10 cellular contexts compared by ENCODE assay signal in genomic region chr6:89679215-89680120, GRCh38.
"Had no signal": no experiment of that assay in that cellular context is flagged by ENCODE, and none has a peak within 500 bp of the region (broad histone marks: within the 10 kb centered on the region; RNA-seq: fewer than 3 reads in every experiment).

No MANE protein-coding gene starts in this region.

- H3K27me3 ChIP-seq: ascending aorta, breast epithelium, ovary, SJCRH30 had no signal

- H3K27ac ChIP-seq: ascending aorta, breast epithelium, ovary, SJCRH30 had no signal

- H3K27me3 Mint-ChIP-seq: activated CD8-positive, alpha-beta memory T cell treated with anti-CD3 and anti-CD28 coated beads, Interleukin-2, amount 10 ng/mL, durations not matched to agents 7 days and 5 days; stimulated activated memory B cell treated with anti-CD40 and anti-IgM and Interleukin-4, amounts not matched to agents 10 μg/mL and 1 μg/mL and 100 μg/mL, for 72 hours had no signal

- H3K4me3 ChIP-seq: ascending aorta, breast epithelium, ovary, SJCRH30 had no signal

- H3K4me1 Mint-ChIP-seq: stimulated activated memory B cell treated with anti-CD40 and anti-IgM and Interleukin-4, amounts not matched to agents 10 μg/mL and 1 μg/mL and 100 μg/mL, for 72 hours had no signal

- H3K4me3 Mint-ChIP-seq: activated CD8-positive, alpha-beta memory T cell treated with anti-CD3 and anti-CD28 coated beads, Interleukin-2, amount 10 ng/mL, durations not matched to agents 7 days and 5 days; stimulated activated memory B cell treated with anti-CD40 and anti-IgM and Interleukin-4, amounts not matched to agents 10 μg/mL and 1 μg/mL and 100 μg/mL, for 72 hours had no signal

- H3K9me3 Mint-ChIP-seq: stimulated activated memory B cell treated with anti-CD40 and anti-IgM and Interleukin-4, amounts not matched to agents 10 μg/mL and 1 μg/mL and 100 μg/mL, for 72 hours had no signal

- H3K4me1 ChIP-seq: ascending aorta, breast epithelium, SJCRH30 had no signal

- H3K9me3 ChIP-seq: ascending aorta, breast epithelium, ovary, SJCRH30 had no signal

- H3K27ac Mint-ChIP-seq: activated CD8-positive, alpha-beta memory T cell treated with anti-CD3 and anti-CD28 coated beads, Interleukin-2, amount 10 ng/mL, durations not matched to agents 7 days and 5 days; stimulated activated memory B cell treated with anti-CD40 and anti-IgM and Interleukin-4, amounts not matched to agents 10 μg/mL and 1 μg/mL and 100 μg/mL, for 72 hours had no signal

- DNase-seq: activated CD8-positive, alpha-beta memory T cell treated with anti-CD3 and anti-CD28 coated beads, Interleukin-2, amount 10 ng/mL, durations not matched to agents 7 days and 5 days; activated gamma-delta T cell; activated T-cell treated with anti-CD3 and anti-CD28 coated beads, Interleukin-2, amount 50 U/mL, for 1 hour; left colon; ovary had no signal

- H3K36me3 ChIP-seq: ovary had no signal

- ATAC-seq: activated CD4-positive, CD25-positive, alpha-beta regulatory T cell treated with anti-CD3 and anti-CD28 coated beads, Interleukin-2, amount 50 U/mL, for 24 hours; activated CD8-positive, alpha-beta memory T cell treated with anti-CD3 and anti-CD28 coated beads, Interleukin-2, amount 10 ng/mL, durations not matched to agents 7 days and 5 days; stimulated activated memory B cell treated with anti-CD40 and anti-IgM and Interleukin-4, amounts not matched to agents 10 μg/mL and 1 μg/mL and 100 μg/mL, for 72 hours had no signal
